In the genomic region with DNA sequence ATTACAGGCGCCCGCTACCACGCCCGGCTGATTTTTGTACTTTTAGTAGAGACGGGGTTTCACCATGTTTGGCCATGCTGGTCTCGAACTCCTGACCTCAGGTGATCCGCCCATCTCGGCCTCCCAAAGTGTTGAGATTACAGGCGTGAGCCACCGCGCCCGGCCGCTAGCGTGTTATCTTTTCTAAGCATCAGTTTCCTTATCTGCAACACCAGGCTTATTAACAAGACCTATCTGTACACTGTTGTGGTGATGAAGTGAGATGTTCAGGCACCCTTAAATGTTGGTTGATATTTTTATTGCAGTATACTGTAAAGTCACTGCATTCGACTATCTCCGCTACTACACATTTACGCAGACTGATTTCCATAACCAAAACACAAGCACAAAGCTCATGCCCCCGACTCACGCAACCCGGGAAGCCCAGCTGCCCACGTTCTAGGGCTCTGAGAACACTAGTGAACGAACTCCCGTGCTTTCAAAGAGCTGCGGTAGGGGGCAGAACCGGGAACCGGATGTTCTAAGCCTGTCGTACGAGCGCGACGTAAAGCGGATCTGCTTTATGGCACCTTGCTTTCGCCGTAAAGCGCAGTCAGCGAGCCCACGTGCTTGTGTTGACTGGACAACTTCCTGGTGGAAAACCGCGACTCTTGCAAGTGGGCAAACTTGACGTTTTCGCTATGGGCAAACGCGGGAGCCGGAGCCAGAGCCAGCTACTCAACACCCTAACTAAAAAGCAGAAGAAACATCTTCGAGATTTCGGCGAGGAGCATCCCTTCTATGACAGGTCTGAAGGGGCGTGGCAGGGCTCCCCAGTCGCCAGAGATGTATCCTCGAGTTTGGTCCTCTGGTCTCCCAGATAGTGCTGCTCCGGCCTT, we compare ENCODE assay signal across 8 cellular contexts. TPM values are rescaled to one million over a fixed set of nuclear protein-coding genes. Genes with fewer than 3 reads are reported as not detected.
DNase-seq lines count a peak whose midpoint lies in the region; ATAC-seq and TF ChIP-seq lines count a peak whose summit lies in the region.

A gene with protein sequence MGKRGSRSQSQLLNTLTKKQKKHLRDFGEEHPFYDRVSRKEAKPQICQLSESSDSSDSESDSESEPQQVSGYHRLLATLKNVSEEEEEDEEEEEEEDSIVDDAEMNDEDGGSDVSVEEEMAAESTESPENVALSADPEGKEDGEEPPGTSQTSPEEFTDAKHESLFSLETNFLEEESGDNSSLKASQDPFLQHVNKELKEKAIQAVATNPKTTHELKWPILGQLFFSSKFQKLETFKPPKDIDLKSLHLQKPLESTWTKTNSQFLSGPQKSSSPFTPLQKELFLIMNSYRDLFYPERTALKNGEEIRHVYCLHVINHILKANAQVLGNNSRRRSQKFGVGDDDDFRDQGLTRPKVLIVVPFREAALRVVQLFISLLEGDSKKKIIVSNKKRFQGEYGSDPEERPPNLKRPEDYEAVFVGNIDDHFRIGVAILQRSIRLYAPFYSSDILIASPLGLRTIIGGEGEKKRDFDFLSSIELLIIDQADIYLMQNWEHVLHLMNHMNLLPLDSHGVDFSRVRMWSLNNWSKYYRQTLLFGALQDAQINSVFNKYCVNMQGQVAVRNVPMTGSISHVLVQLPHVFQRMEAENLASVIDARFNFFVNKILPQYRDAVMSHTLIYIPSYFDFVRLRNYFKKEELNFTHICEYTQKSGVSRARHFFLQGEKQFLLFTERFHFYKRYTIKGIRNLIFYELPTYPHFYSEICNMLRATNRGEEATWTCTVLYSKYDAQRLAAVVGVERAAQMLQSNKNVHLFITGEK (plus strand): TSS at position 589 of the 878 bp plus-strand sequence. CDS start 92 bp downstream, at position 681.

- H3K27ac ChIP-seq in C4-2B: peak within 1 kb of the TSS; percentile 58

- H3K36me3 Mint-ChIP-seq in activated CD4-positive, alpha-beta T cell treated with anti-CD3 and anti-CD28 coated beads, Interleukin-2, amount 10 ng/mL, durations not matched to agents 24 days and 14 days (ENCODE audit: low read depth): peaks cover 25% of the 10 kb centered on the region

- ATAC-seq in GM19328 (IDR thresholded peaks at IDR 0.05; ENCODE audit: unreplicated experiment) (peak; percentile 88), HG03520 (IDR thresholded peaks at IDR 0.05; ENCODE audit: unreplicated experiment) (peak; percentile 91), left lobe of liver (peak; percentile 98)

- intact Hi-C loops in activated CD4-positive, alpha-beta T cell treated with anti-CD3 and anti-CD28 coated beads, Interleukin-2, amount 10 ng/mL, durations not matched to agents 24 days and 14 days (cut with micrococcal nuclease): loop anchor here (1.0 to 10.0 kb wide), 7 partner anchors 8 to 507 kb away; partner anchors contain the start of genes C1orf74, G0S2 and TRAF3IP3

- DNase-seq in NCI-H526 treated with DMSO at 0.1 percent for 48 hours (lab: John Stamatoyannopoulos, UW): peak; percentile 85
- peak; percentile 98 for DNase-seq in activated CD4-positive, alpha-beta T cell treated with anti-CD3 and anti-CD28 coated beads, Interleukin-2, amount 10 ng/mL, durations not matched to agents 24 days and 14 days
- peak; percentile 97 for DNase-seq in dedifferentiated amniotic fluid mesenchymal stem cell (ENCODE audit: extremely low spot score)
- DNase-seq in left lobe of liver (ENCODE audit: low spot score): peak; percentile 94
- peak; percentile 91 for DNase-seq in stimulated activated CD4-positive, alpha-beta T cell treated with anti-CD3 and anti-CD28 coated beads, Interleukin-2, amount 100 ng/mL, for 4 hours (ENCODE audit: low read depth)

- peaks cover 3% of the 10 kb centered on the region for H3K9me3 Mint-ChIP-seq in activated CD4-positive, alpha-beta T cell treated with anti-CD3 and anti-CD28 coated beads, Interleukin-2, amount 10 ng/mL, durations not matched to agents 24 days and 14 days

- peak; percentile 82 for TF ChIP-seq CTCF in C4-2B (conservative IDR thresholded peaks at IDR 0.05)

- H3K27me3 Mint-ChIP-seq in activated CD4-positive, alpha-beta T cell treated with anti-CD3 and anti-CD28 coated beads, Interleukin-2, amount 10 ng/mL, durations not matched to agents 24 days and 14 days: peaks cover 4% of the 10 kb centered on the region

- peak within 1 kb of the TSS; percentile 86 for H3K27ac Mint-ChIP-seq in activated CD4-positive, alpha-beta T cell treated with anti-CD3 and anti-CD28 coated beads, Interleukin-2, amount 10 ng/mL, durations not matched to agents 24 days and 14 days

- peak within 1 kb of the TSS; percentile 93 for H3K4me3 Mint-ChIP-seq in activated CD4-positive, alpha-beta T cell treated with anti-CD3 and anti-CD28 coated beads, Interleukin-2, amount 10 ng/mL, durations not matched to agents 24 days and 14 days

- peaks cover 43% of the 10 kb centered on the region for H3K4me1 Mint-ChIP-seq in activated CD4-positive, alpha-beta T cell treated with anti-CD3 and anti-CD28 coated beads, Interleukin-2, amount 10 ng/mL, durations not matched to agents 24 days and 14 days

RNA-seq across cellular contexts. Expression of the gene that starts here (rescaled TPM):
- total RNA-seq in activated CD4-positive, alpha-beta T cell treated with anti-CD3 and anti-CD28 coated beads, Interleukin-2, amount 10 ng/mL, durations not matched to agents 24 days and 14 days: 17.2 and 17.6 TPM in 2 replicates
- total RNA-seq in left lobe of liver: 3.7 TPM

Comparison
In these comparisons a context has a peak if more than half of its experiments do, and no peak if none do; other contexts are left out.
1. Peak in every context shown above with its lines: DNase-seq, ATAC-seq and H3K27ac ChIP-seq.